ENCODE assay signal across 30 cellular contexts in the genomic region with DNA sequence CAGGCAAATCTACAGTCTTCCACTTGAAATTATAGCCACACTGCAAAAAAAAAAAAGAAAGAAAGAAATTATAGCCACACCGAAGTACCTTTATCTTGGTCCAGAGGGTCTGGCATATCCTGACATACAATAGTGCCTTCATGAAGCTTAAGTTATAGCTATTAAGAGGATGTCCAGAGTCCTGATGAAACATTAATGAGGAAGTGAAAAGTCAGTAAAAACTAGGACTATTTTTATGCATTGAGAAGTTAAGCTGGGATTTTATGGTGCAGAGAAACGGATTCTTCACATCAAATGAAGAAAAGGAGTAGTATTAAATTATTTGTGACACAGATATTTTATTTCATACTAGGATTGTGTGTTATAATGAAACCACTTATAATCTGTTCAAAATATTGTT.
"Had no signal": no experiment of that assay in that cellular context is flagged by ENCODE, and none has a peak within 500 bp of the region (broad histone marks: within the 10 kb centered on the region; RNA-seq: fewer than 3 reads in every experiment).

No MANE protein-coding gene starts in this region.

- ATAC-seq: foreskin keratinocyte; gastroesophageal sphincter; heart left ventricle; left lobe of liver; natural killer cell treated with Interleukin-12 subunit alpha and Interleukin-12 subunit beta and Interleukin-15 and Interleukin-18, amount 100 ng/mL, for 72 hours; sciatic nerve; stimulated activated naive CD8-positive, alpha-beta T cell treated with anti-CD3 and anti-CD28 coated beads, Interleukin-15, amount 100 ng/mL, for 72 hours had no signal

- H3K27me3 Mint-ChIP-seq: type B pancreatic cell had no signal

- H3K4me1 Mint-ChIP-seq: memory B cell; naive B cell; neural crest cell; stimulated activated naive CD8-positive, alpha-beta T cell treated with anti-CD3 and anti-CD28 coated beads, Interleukin-15, amount 100 ng/mL, for 72 hours had no signal

- H3K36me3 ChIP-seq: esophagus muscularis mucosa, gastroesophageal sphincter, heart left ventricle, neutrophil, right atrium auricular region, thyroid gland had no signal

- H3K4me3 Mint-ChIP-seq: memory B cell; naive B cell; natural killer cell treated with Interleukin-12 subunit alpha and Interleukin-12 subunit beta and Interleukin-15 and Interleukin-18, amount 100 ng/mL, for 72 hours; neural crest cell; stimulated activated naive CD8-positive, alpha-beta T cell treated with anti-CD3 and anti-CD28 coated beads, Interleukin-15, amount 100 ng/mL, for 72 hours; type B pancreatic cell had no signal

- H3K36me3 Mint-ChIP-seq: memory B cell, type B pancreatic cell had no signal

- H3K27me3 ChIP-seq: esophagus muscularis mucosa, hepatocyte, neutrophil, right atrium auricular region, thyroid gland had no signal

- DNase-seq: dermis blood vessel endothelial cell; effector memory CD4-positive, alpha-beta T cell; foreskin keratinocyte; heart left ventricle; kidney; naive B cell; stimulated activated CD4-positive, alpha-beta T cell treated with anti-CD3 and anti-CD28 coated beads, Interleukin-12 subunit alpha, Interleukin-12 subunit beta, amount 100 ng/mL, for 4 hours; stimulated activated CD4-positive, alpha-beta T cell treated with anti-CD3 and anti-CD28 coated beads, Interleukin-1b, Interleukin-23, amount 100 ng/mL, for 48 hours; stimulated activated CD4-positive, alpha-beta T cell treated with anti-CD3 and anti-CD28 coated beads, Interleukin-4, amount 100 ng/mL, for 1 hour; stimulated activated CD8-positive, alpha-beta memory T cell treated with anti-CD3 and anti-CD28 coated beads, Interleukin-4, amount 100 ng/mL, for 48 hours; stimulated activated naive CD4-positive, alpha-beta T cell; stimulated activated naive CD8-positive, alpha-beta T cell treated with anti-CD3 and anti-CD28 coated beads, Interleukin-15, amount 100 ng/mL, for 72 hours; thyroid gland had no signal

- H3K4me1 ChIP-seq: foreskin keratinocyte, heart left ventricle, parathyroid adenoma, right atrium auricular region, thyroid gland had no signal

- FAIRE-seq: endothelial cell of umbilical vein, kidney had no signal

- H3K4me3 ChIP-seq: coronary artery, esophagus muscularis mucosa, gastroesophageal sphincter, heart left ventricle, hepatocyte, lung, right atrium auricular region, smooth muscle cell, thyroid gland had no signal

- H3K9me3 ChIP-seq: thyroid gland had no signal

- H3K27ac ChIP-seq: coronary artery, esophagus muscularis mucosa, foreskin keratinocyte, gastroesophageal sphincter, heart left ventricle, hepatocyte, neutrophil, parathyroid adenoma, right atrium auricular region, thyroid gland had no signal

- H3K27ac Mint-ChIP-seq: memory B cell; natural killer cell treated with Interleukin-12 subunit alpha and Interleukin-12 subunit beta and Interleukin-15 and Interleukin-18, amount 100 ng/mL, for 72 hours; progenitor cell of endocrine pancreas; stimulated activated naive CD8-positive, alpha-beta T cell treated with anti-CD3 and anti-CD28 coated beads, Interleukin-15, amount 100 ng/mL, for 72 hours; type B pancreatic cell had no signal

- H3K9me3 Mint-ChIP-seq: natural killer cell treated with Interleukin-12 subunit alpha and Interleukin-12 subunit beta and Interleukin-15 and Interleukin-18, amount 100 ng/mL, for 72 hours; neural crest cell; type B pancreatic cell had no signal
